35 cellular contexts compared by ENCODE assay signal in genomic region chr3:107518050-107518449, GRCh38.
"Had no signal": no experiment of that assay in that cellular context is flagged by ENCODE, and none has a peak within 500 bp of the region (broad histone marks: within the 10 kb centered on the region; RNA-seq: fewer than 3 reads in every experiment).

No MANE protein-coding gene starts in this region.

- H3K36me3 ChIP-seq: MG63 had no signal

- DNase-seq: Kasumi-1, MG63, MM.1S, MV-4-11, NCI-H1048, NCI-H1092, NCI-H1092 treated with DMSO at 0.1 percent for 48 hours, NCI-H1105, NCI-H1105 treated with DMSO at 0.1 percent for 48 hours, NCI-H1417, NCI-H1417 treated with DMSO at 0.1 percent for 48 hours, NCI-H1436, NCI-H1436 treated with DMSO at 0.1 percent for 48 hours, NCI-H146, NCI-H1694, NCI-H1694 treated with DMSO at 0.1 percent for 48 hours, NCI-H187, NCI-H187 treated with DMSO at 0.1 percent for 48 hours, NCI-H1930, NCI-H2029, NCI-H2029 treated with DMSO at 0.1 percent for 48 hours, NCI-H2081, NCI-H2081 treated with DMSO at 0.1 percent for 48 hours, NCI-H2107, NCI-H2171, NCI-H2171 treated with DMSO at 0.1 percent for 48 hours, NCI-H2227 treated with DMSO at 0.1 percent for 48 hours, NCI-H226, NCI-H345, NCI-H446, NCI-H446 treated with DMSO at 0.1 percent for 48 hours, NCI-H510A, NCI-H510A treated with DMSO at 0.1 percent for 48 hours, NCI-H524, NCI-H524 treated with DMSO at 0.1 percent for 48 hours had no signal

- H3K4me3 ChIP-seq: MG63 had no signal

- H3K9me3 ChIP-seq: MG63 had no signal
